ENCODE assay signal across 14 cellular contexts in the genomic region with DNA sequence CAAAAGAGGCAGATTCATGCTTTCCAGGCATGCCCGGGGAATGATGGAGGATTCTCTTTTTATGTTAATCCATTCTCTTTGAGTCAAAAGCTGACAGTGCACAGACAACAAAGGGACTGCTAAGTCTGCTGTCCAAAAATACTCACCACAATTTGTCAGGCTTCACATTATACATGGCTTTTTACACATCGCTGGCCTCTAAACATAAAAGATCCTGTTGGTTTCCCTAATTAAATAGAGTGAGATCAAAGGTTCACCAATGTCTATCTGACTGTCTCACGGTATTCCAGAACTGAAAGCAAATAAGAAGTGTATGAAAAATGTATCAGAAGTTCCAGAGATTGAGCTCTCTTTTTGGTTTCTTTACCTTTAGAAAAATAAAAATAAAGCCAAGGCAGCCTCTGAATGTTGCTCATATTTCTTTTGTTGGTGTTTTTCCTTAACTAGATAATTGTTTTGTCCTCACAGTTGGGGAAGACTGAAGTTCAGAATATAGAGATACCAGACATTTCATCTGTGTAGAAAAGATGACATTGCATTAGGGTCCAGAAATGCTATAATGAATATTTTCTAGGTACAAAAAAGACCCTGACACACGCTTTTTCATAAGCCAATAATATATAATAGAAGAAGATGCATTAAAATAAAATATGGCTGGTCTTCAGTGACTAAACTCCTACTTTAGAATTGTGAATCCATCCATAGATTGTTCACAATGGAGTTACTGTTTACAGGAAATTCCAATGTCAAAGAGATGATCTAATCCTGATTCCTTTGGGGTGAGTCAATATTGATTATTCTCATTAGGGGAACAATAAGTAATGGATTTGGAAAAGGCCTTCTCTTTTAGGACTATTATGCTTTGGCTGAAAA.
DNase-seq lines count a peak whose midpoint lies in the region; ATAC-seq, FAIRE-seq and TF ChIP-seq lines count a peak whose summit lies in the region.
"Had no signal": no experiment of that assay in that cellular context is flagged by ENCODE, and none has a peak within 500 bp of the region (broad histone marks: within the 10 kb centered on the region; RNA-seq: fewer than 3 reads in every experiment).

No MANE protein-coding gene starts in this region.

- no peak for TF ChIP-seq POLR2A in endothelial cell of umbilical vein (IDR thresholded peaks at IDR 0.05; ENCODE audit: low read depth, low read length)

- H2AFZ ChIP-seq in PC-3 (ENCODE audit: low read length) = peak overlapping the region; percentile 53
- H2AFZ ChIP-seq in endothelial cell of umbilical vein (ENCODE audit: low read depth, low read length) = no peak overlapping the region

- TF ChIP-seq CTCF in PC-3 (conservative IDR thresholded peaks at IDR 0.05; ENCODE audit: low read depth, low read length) (no peak), endothelial cell of umbilical vein (IDR thresholded peaks at IDR 0.05; ENCODE audit: extremely low read depth in 1 of 2, insufficient read depth in 1 of 2, low read depth in 1 of 2, low read length in 2 of 2) (no peak), chondrocyte (IDR thresholded peaks at IDR 0.05) (no peak)

- H3K4me3 Mint-ChIP-seq in chondrocyte (ENCODE audit: unreplicated experiment) = no peak overlapping the region

- peaks cover 31% of the 10 kb centered on the region for H3K4me1 ChIP-seq in PC-3 (ENCODE audit: insufficient read depth, low read length)
- no peaks in the 10 kb centered on the region for H3K4me1 ChIP-seq in endothelial cell of umbilical vein (ENCODE audit: control insufficient read depth, extremely low read depth, insufficient read depth, low read length)

- no peaks in the 10 kb centered on the region for H3K9me3 Mint-ChIP-seq in chondrocyte (ENCODE audit: low read depth)

- H3K4me3 ChIP-seq in PC-3 (ENCODE audit: low read length) (no peak overlapping the region), endothelial cell of umbilical vein (replicated peaks in 1 of 3; ENCODE audit: insufficient read depth in 1 of 3, low read depth in 1 of 3, low read length in 3 of 3) (no peak overlapping the region)
- H3K4me3 ChIP-seq: BLaER1 treated with 17β-estradiol and CSF1 and Interleukin-3, amounts not matched to agents 10 nM and 100 nM had no signal

- intact Hi-C loops in PC-3 (cut with micrococcal nuclease) = no loop called here
- intact Hi-C loops in endothelial cell of umbilical vein (cut with micrococcal nuclease) = no loop called here

- DNase-seq in EL (peak; percentile 10), PC-3 (peak; percentile 93), endothelial cell of umbilical vein (ENCODE audit: low read depth, low spot score) (peak; percentile 2), midbrain (lab: John Stamatoyannopoulos, UW) (peak; percentile 5), chondrocyte (ENCODE audit: low spot score) (no peak)
- no peak for DNase-seq in activated naive CD4-positive, alpha-beta T cell (lab: John Stamatoyannopoulos, UW)
- DNase-seq: activated naive CD4-positive, alpha-beta T cell treated with anti-CD3 and anti-CD28 coated beads, Interleukin-2, amount 50 U/mL, for 16 hours; dorsolateral prefrontal cortex; HCEC 1CT; NCI-H526 treated with DMSO at 0.1 percent for 48 hours; T-helper 1 cell had no signal

- dilution Hi-C loops in endothelial cell of umbilical vein (cut with MboI; ENCODE audit: extremely low pct_ligation_motif_present, low sequenced_read_pairs) = no loop called here

- 0 out of 2 replicates have a peak overlapping the region, but pooled peaks have one; percentile 7 for H3K9ac ChIP-seq in PC-3 (ENCODE audit: low read length)
- H3K9ac ChIP-seq in endothelial cell of umbilical vein (replicated peaks; ENCODE audit: extremely low read depth, insufficient read depth, low read length) = no peak overlapping the region
- H3K9ac ChIP-seq: BLaER1 treated with 17β-estradiol and CSF1 and Interleukin-3, amounts not matched to agents 10 nM and 100 nM had no signal

- no peaks in the 10 kb centered on the region for H3K9me1 ChIP-seq in endothelial cell of umbilical vein (replicated peaks; ENCODE audit: control insufficient read depth, extremely low read depth, insufficient read depth, low read length)

- H3K27ac Mint-ChIP-seq in chondrocyte (ENCODE audit: unreplicated experiment) = no peak overlapping the region

- no peaks in the 10 kb centered on the region for H3K27me3 ChIP-seq in PC-3 (ENCODE audit: low read length)
- H3K27me3 ChIP-seq in endothelial cell of umbilical vein (ENCODE audit: control insufficient read depth in 2 of 2, insufficient read depth in 2 of 2, low read length in 2 of 2) = no peaks in the 10 kb centered on the region
- H3K27me3 ChIP-seq: BLaER1 treated with 17β-estradiol and CSF1 and Interleukin-3, amounts not matched to agents 10 nM and 100 nM had no signal

- no peak for FAIRE-seq in endothelial cell of umbilical vein (lab: Jason Lieb, UNC)

- H3K36me3 ChIP-seq in PC-3 (ENCODE audit: low read depth, low read length) (no peaks in the 10 kb centered on the region), endothelial cell of umbilical vein (ENCODE audit: control insufficient read depth in 2 of 2, extremely low read depth in 1 of 2, insufficient read depth in 2 of 2, low read length in 2 of 2) (no peaks in the 10 kb centered on the region)
- H3K36me3 ChIP-seq: BLaER1 treated with 17β-estradiol and CSF1 and Interleukin-3, amounts not matched to agents 10 nM and 100 nM had no signal

- no peaks in the 10 kb centered on the region for H3K9me3 ChIP-seq in PC-3 (ENCODE audit: low read length)
- no peaks in the 10 kb centered on the region for H3K9me3 ChIP-seq in endothelial cell of umbilical vein (replicated peaks; ENCODE audit: control insufficient read depth, insufficient read depth, low read length)
- H3K9me3 ChIP-seq: BLaER1 treated with 17β-estradiol and CSF1 and Interleukin-3, amounts not matched to agents 10 nM and 100 nM had no signal

- H3K79me2 ChIP-seq in PC-3 (ENCODE audit: low read length) (no peaks in the 10 kb centered on the region), endothelial cell of umbilical vein (ENCODE audit: control insufficient read depth, insufficient read depth, low read length) (no peaks in the 10 kb centered on the region)

- H4K20me1 ChIP-seq in PC-3 (ENCODE audit: low read length) = no peaks in the 10 kb centered on the region
- H4K20me1 ChIP-seq in endothelial cell of umbilical vein (replicated peaks; ENCODE audit: control insufficient read depth, extremely low read depth, insufficient read depth, low read length) = no peaks in the 10 kb centered on the region
- H4K20me1 ChIP-seq: BLaER1 treated with 17β-estradiol and CSF1 and Interleukin-3, amounts not matched to agents 10 nM and 100 nM had no signal

- H3K36me3 Mint-ChIP-seq in chondrocyte (ENCODE audit: low read depth) = no peaks in the 10 kb centered on the region

- no peaks in the 10 kb centered on the region for H3K27me3 Mint-ChIP-seq in chondrocyte (ENCODE audit: low read depth)

- POLR2A ChIA-PET in PC-3 (lab: Charles Lee; ENCODE audit: unreplicated experiment) = interaction anchor here (0.5 kb wide), 1 partner anchor 430 kb away, joined by 3 read pairs; no protein-coding TSS in a partner anchor
- POLR2A ChIA-PET in endothelial cell of umbilical vein (lab: Charles Lee) = no interaction called here

- H3K27ac ChIP-seq in PC-3 (ENCODE audit: low read length) = peak overlapping the region; percentile 57
- peak overlapping the region; percentile 41 for H3K27ac ChIP-seq in endothelial cell of umbilical vein (ENCODE audit: insufficient read depth, low read depth, low read length)
- H3K27ac ChIP-seq: BLaER1 treated with 17β-estradiol and CSF1 and Interleukin-3, amounts not matched to agents 10 nM and 100 nM; dorsolateral prefrontal cortex had no signal

- H3K4me1 Mint-ChIP-seq in chondrocyte (ENCODE audit: low read depth) = peaks cover 15% of the 10 kb centered on the region

- H3K4me2 ChIP-seq in PC-3 (ENCODE audit: low read length) = peak overlapping the region; percentile 49
- no peak overlapping the region for H3K4me2 ChIP-seq in endothelial cell of umbilical vein (ENCODE audit: insufficient read depth, low read length)
- H3K4me2 ChIP-seq: BLaER1 treated with 17β-estradiol and CSF1 and Interleukin-3, amounts not matched to agents 10 nM and 100 nM had no signal

- BruUV-seq in PC-3 (replicated peaks; lab: Mats Ljungman, UMichigan) = no TSS peak
- BruUV-seq in endothelial cell of umbilical vein (replicated peaks; lab: Mats Ljungman, UMichigan) = TSS peak; percentile 72

- no peaks in the 10 kb centered on the region for H3K9me2 ChIP-seq in PC-3 (replicated peaks; ENCODE audit: low read length)

- no peaks in the 10 kb centered on the region for H3F3A ChIP-seq in PC-3 (ENCODE audit: low read length, unreplicated experiment)

- CTCF ChIA-PET in PC-3 (lab: Charles Lee) = no interaction called here
- CTCF ChIA-PET in endothelial cell of umbilical vein (lab: Charles Lee) = no interaction called here

- peak; percentile 97 for ATAC-seq in PC-3
- ATAC-seq in GM21576 (IDR thresholded peaks at IDR 0.05; ENCODE audit: unreplicated experiment) = no peak
- no peak for ATAC-seq in HG02938 (IDR thresholded peaks at IDR 0.05; ENCODE audit: unreplicated experiment)

TF ChIP-seq in endothelial cell of umbilical vein, 7 proteins besides CTCF, POLR2A, EP300 and RAD21:
- TF ChIP-seq GATA2 (IDR thresholded peaks at IDR 0.05; ENCODE audit: insufficient read depth, insufficient read length, low read depth, low read length) (no peak), FOS (IDR thresholded peaks at IDR 0.05; ENCODE audit: borderline replicate concordance, insufficient read depth, low read length) (peak; percentile 46)

Comparison
In these comparisons a context has a peak if more than half of its experiments do, and no peak if none do; other contexts are left out.
1. DNase-seq: peak in EL (single experiment), PC-3 (single experiment), endothelial cell of umbilical vein (single experiment) and midbrain (single experiment); none in activated naive CD4-positive, alpha-beta T cell (0 of 4) and chondrocyte (single experiment).